18 cellular contexts compared by ENCODE assay signal in the genomic region with DNA sequence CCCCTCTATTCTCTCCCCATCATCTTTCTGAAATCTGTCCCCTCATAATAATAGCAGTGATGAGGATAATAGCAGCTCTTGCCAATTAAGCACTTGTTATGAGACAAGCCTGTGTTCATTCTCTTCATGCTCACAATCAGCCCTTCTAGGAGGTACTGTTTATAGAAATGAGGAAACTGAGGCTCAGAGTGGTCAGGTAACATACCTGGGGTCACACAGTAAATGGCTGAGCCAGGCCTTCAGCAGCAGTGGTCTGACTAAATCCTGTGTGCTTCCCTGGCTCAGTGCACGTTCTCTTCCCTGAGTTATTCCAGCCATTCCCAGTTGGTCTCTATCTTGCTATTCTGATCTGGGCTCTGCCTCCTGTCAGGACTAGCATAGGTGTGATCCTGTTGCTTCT. TPM values are rescaled to one million over a fixed set of nuclear protein-coding genes. Genes with fewer than 3 reads are reported as not detected.
DNase-seq lines count a peak whose midpoint lies in the region; ATAC-seq and TF ChIP-seq lines count a peak whose summit lies in the region.
"Had no signal": no experiment of that assay in that cellular context is flagged by ENCODE, and none has a peak within 500 bp of the region (broad histone marks: within the 10 kb centered on the region; RNA-seq: fewer than 3 reads in every experiment).

No MANE protein-coding gene starts in this region.

- H3K4me1 ChIP-seq in neural progenitor cell: peaks cover 10% of the 10 kb centered on the region

- peaks cover 41% of the 10 kb centered on the region for H3K4me1 Mint-ChIP-seq in activated naive CD8-positive, alpha-beta T cell treated with anti-CD3 and anti-CD28 coated beads, Interleukin-2, amount 10 ng/mL, durations not matched to agents 7 days and 5 days
- peaks cover 32% of the 10 kb centered on the region for H3K4me1 Mint-ChIP-seq in activated naive CD8-positive, alpha-beta T cell treated with anti-CD3 and anti-CD28 coated beads, Interleukin-2, amount 50 U/mL, for 24 hours
- H3K4me1 Mint-ChIP-seq in effector memory CD8-positive, alpha-beta T cell (ENCODE audit: low read depth in 2 of 2): peaks cover 54 to 65% of the 10 kb centered on the region in 2 donors
- H3K4me1 Mint-ChIP-seq in neural progenitor cell: peaks cover 22% of the 10 kb centered on the region

- CTCF ChIA-PET in RWPE1 (lab: Yijun Ruan, JAX): interaction anchor here (1.8 kb wide), 1 partner anchor 9 kb away, joined by 4 read pairs; no protein-coding TSS in a partner anchor

- H3K27ac ChIP-seq in RWPE1 (peak overlapping the region; percentile 77), neural progenitor cell (no peak overlapping the region)
- H3K27ac ChIP-seq: BLaER1 treated with 17β-estradiol and CSF1 and Interleukin-3, amounts not matched to agents 10 nM and 100 nM had no signal

- peak overlapping the region; percentile 7 for H3K27ac Mint-ChIP-seq in activated naive CD8-positive, alpha-beta T cell treated with anti-CD3 and anti-CD28 coated beads, Interleukin-2, amount 10 ng/mL, durations not matched to agents 7 days and 5 days
- H3K27ac Mint-ChIP-seq in activated naive CD8-positive, alpha-beta T cell treated with anti-CD3 and anti-CD28 coated beads, Interleukin-2, amount 50 U/mL, for 24 hours: no peak overlapping the region
- H3K27ac Mint-ChIP-seq in effector memory CD8-positive, alpha-beta T cell: peak overlapping the region in 1 of 2 donors; percentile 88
- H3K27ac Mint-ChIP-seq in neural progenitor cell: no peak overlapping the region
- H3K27ac Mint-ChIP-seq in activated naive CD4-positive, alpha-beta T cell treated with anti-CD3 and anti-CD28 coated beads, Interleukin-2, amount 50 U/mL, for 72 hours: no peak overlapping the region
- H3K27ac Mint-ChIP-seq: H9 had no signal

- no peak overlapping the region for H3K9ac ChIP-seq in neural progenitor cell

- no peaks in the 10 kb centered on the region for H3K36me3 ChIP-seq in neural progenitor cell

- peaks cover 16% of the 10 kb centered on the region for H3F3A ChIP-seq in neural progenitor cell (ENCODE audit: low read depth)

- peaks cover 31% of the 10 kb centered on the region for H3K36me3 Mint-ChIP-seq in activated naive CD8-positive, alpha-beta T cell treated with anti-CD3 and anti-CD28 coated beads, Interleukin-2, amount 10 ng/mL, durations not matched to agents 7 days and 5 days
- peaks cover 24% of the 10 kb centered on the region for H3K36me3 Mint-ChIP-seq in activated naive CD8-positive, alpha-beta T cell treated with anti-CD3 and anti-CD28 coated beads, Interleukin-2, amount 50 U/mL, for 24 hours (ENCODE audit: low read depth)
- H3K36me3 Mint-ChIP-seq in effector memory CD8-positive, alpha-beta T cell (ENCODE audit: insufficient read depth): peaks cover 69% of the 10 kb centered on the region
- H3K36me3 Mint-ChIP-seq in neural progenitor cell: peaks cover 18% of the 10 kb centered on the region
- peaks cover 7 to 16% of the 10 kb centered on the region in 2 donors for H3K36me3 Mint-ChIP-seq in activated naive CD4-positive, alpha-beta T cell treated with anti-CD3 and anti-CD28 coated beads, Interleukin-2, amount 50 U/mL, for 72 hours

- H3K27me3 Mint-ChIP-seq in activated naive CD8-positive, alpha-beta T cell treated with anti-CD3 and anti-CD28 coated beads, Interleukin-2, amount 10 ng/mL, durations not matched to agents 7 days and 5 days: peaks cover 6% of the 10 kb centered on the region
- no peaks in the 10 kb centered on the region for H3K27me3 Mint-ChIP-seq in activated naive CD8-positive, alpha-beta T cell treated with anti-CD3 and anti-CD28 coated beads, Interleukin-2, amount 50 U/mL, for 24 hours
- no peaks in the 10 kb centered on the region for H3K27me3 Mint-ChIP-seq in effector memory CD8-positive, alpha-beta T cell
- H3K27me3 Mint-ChIP-seq in neural progenitor cell (ENCODE audit: insufficient read depth, low read depth): peaks cover 5% of the 10 kb centered on the region

- no peak for DNase-seq in activated naive CD8-positive, alpha-beta T cell treated with anti-CD3 and anti-CD28 coated beads, Interleukin-2, amount 10 ng/mL, durations not matched to agents 7 days and 5 days
- no peak for DNase-seq in activated naive CD8-positive, alpha-beta T cell treated with anti-CD3 and anti-CD28 coated beads, Interleukin-2, amount 50 U/mL, for 24 hours
- no peak for DNase-seq in RWPE1 (ENCODE audit: low spot score)
- DNase-seq in effector memory CD8-positive, alpha-beta T cell: no peak
- DNase-seq in neural progenitor cell (ENCODE audit: low spot score): no peak
- DNase-seq in NCI-H526 treated with DMSO at 0.1 percent for 48 hours (lab: John Stamatoyannopoulos, UW): no peak
- no peak for DNase-seq in activated naive CD4-positive, alpha-beta T cell treated with anti-CD3 and anti-CD28 coated beads, Interleukin-2, amount 50 U/mL, for 72 hours (ENCODE audit: low spot score in 2 of 2)
- DNase-seq: 8988T; ACHN; Calu3; CD4-positive, CD25-positive, alpha-beta regulatory T cell; DMS 273 treated with DMSO at 0.1 percent for 48 hours; DMS79; GOT3; H9 had no signal

- no peak overlapping the region for H3K4me3 Mint-ChIP-seq in activated naive CD8-positive, alpha-beta T cell treated with anti-CD3 and anti-CD28 coated beads, Interleukin-2, amount 10 ng/mL, durations not matched to agents 7 days and 5 days
- H3K4me3 Mint-ChIP-seq in activated naive CD8-positive, alpha-beta T cell treated with anti-CD3 and anti-CD28 coated beads, Interleukin-2, amount 50 U/mL, for 24 hours: no peak overlapping the region
- H3K4me3 Mint-ChIP-seq in effector memory CD8-positive, alpha-beta T cell: peak overlapping the region; percentile 0 to 96
- peak overlapping the region; percentile 0 for H3K4me3 Mint-ChIP-seq in neural progenitor cell
- H3K4me3 Mint-ChIP-seq: H9 had no signal

- peaks cover 20% of the 10 kb centered on the region for H3K79me2 ChIP-seq in neural progenitor cell (ENCODE audit: low read depth)

- peaks cover 33% of the 10 kb centered on the region for H4K20me1 ChIP-seq in neural progenitor cell (ENCODE audit: low read depth)

- H3K9me3 ChIP-seq in neural progenitor cell (ENCODE audit: low read depth): no peaks in the 10 kb centered on the region
- H3K9me3 ChIP-seq: BLaER1 treated with 17β-estradiol and CSF1 and Interleukin-3, amounts not matched to agents 10 nM and 100 nM had no signal

- no peak overlapping the region for H3K4me3 ChIP-seq in neural progenitor cell
- H3K4me3 ChIP-seq: BLaER1 treated with 17β-estradiol and CSF1 and Interleukin-3, amounts not matched to agents 10 nM and 100 nM; GM12878 had no signal

- TF ChIP-seq CTCF in RWPE1 (conservative IDR thresholded peaks at IDR 0.05; ENCODE audit: low read depth) (no peak), neural progenitor cell (IDR thresholded peaks at IDR 0.05) (no peak)

- no peak overlapping the region for H2AFZ ChIP-seq in neural progenitor cell (replicated peaks)

- POLR2A ChIA-PET in activated naive CD8-positive, alpha-beta T cell treated with anti-CD3 and anti-CD28 coated beads, Interleukin-2, amount 10 ng/mL, durations not matched to agents 7 days and 5 days (lab: Charles Lee): no interaction called here
- POLR2A ChIA-PET in RWPE1 (lab: Yijun Ruan, JAX; ENCODE audit: low non-redundant PET): interaction anchor here (0.5 kb wide), 1 partner anchor 16 kb away, joined by 3 read pairs; no protein-coding TSS in a partner anchor

- no peaks in the 10 kb centered on the region for H3K9me3 Mint-ChIP-seq in activated naive CD8-positive, alpha-beta T cell treated with anti-CD3 and anti-CD28 coated beads, Interleukin-2, amount 10 ng/mL, durations not matched to agents 7 days and 5 days
- H3K9me3 Mint-ChIP-seq in activated naive CD8-positive, alpha-beta T cell treated with anti-CD3 and anti-CD28 coated beads, Interleukin-2, amount 50 U/mL, for 24 hours: no peaks in the 10 kb centered on the region
- H3K9me3 Mint-ChIP-seq in effector memory CD8-positive, alpha-beta T cell: no peaks in the 10 kb centered on the region
- no peaks in the 10 kb centered on the region for H3K9me3 Mint-ChIP-seq in neural progenitor cell
- no peaks in the 10 kb centered on the region for H3K9me3 Mint-ChIP-seq in activated naive CD4-positive, alpha-beta T cell treated with anti-CD3 and anti-CD28 coated beads, Interleukin-2, amount 50 U/mL, for 72 hours
- H3K9me3 Mint-ChIP-seq: CD4-positive, CD25-positive, alpha-beta regulatory T cell; H9 had no signal

- H3K27me3 ChIP-seq in neural progenitor cell: peaks cover 17% of the 10 kb centered on the region

- ATAC-seq in activated naive CD8-positive, alpha-beta T cell treated with anti-CD3 and anti-CD28 coated beads, Interleukin-2, amount 10 ng/mL, durations not matched to agents 7 days and 5 days (ENCODE audit: low read depth): no peak
- no peak for ATAC-seq in activated naive CD8-positive, alpha-beta T cell treated with anti-CD3 and anti-CD28 coated beads, Interleukin-2, amount 50 U/mL, for 24 hours
- ATAC-seq in effector memory CD8-positive, alpha-beta T cell (replicated peaks): no peak
- ATAC-seq in activated naive CD4-positive, alpha-beta T cell treated with anti-CD3 and anti-CD28 coated beads, Interleukin-2, amount 50 U/mL, for 72 hours: no peak
- no peak for ATAC-seq in GM18873 (IDR thresholded peaks at IDR 0.05; ENCODE audit: low FRiP score, unreplicated experiment)
- ATAC-seq: GM12878 had no signal

- H3K4me2 ChIP-seq in neural progenitor cell: no peak overlapping the region
- H3K4me2 ChIP-seq: BLaER1 treated with 17β-estradiol and CSF1 and Interleukin-3, amounts not matched to agents 10 nM and 100 nM had no signal

RNA-seq across cellular contexts. Expression of gene CNIH2, which starts 3.8 kb away (rescaled TPM):
- total RNA-seq in activated naive CD8-positive, alpha-beta T cell treated with anti-CD3 and anti-CD28 coated beads, Interleukin-2, amount 10 ng/mL, durations not matched to agents 7 days and 5 days: 1 to 10 TPM; 2.1 to 2.7 TPM
- total RNA-seq in neural progenitor cell (ENCODE audit: low replicate concordance): 5.6 and 5.7 TPM in 2 replicates
- total RNA-seq in activated naive CD4-positive, alpha-beta T cell treated with anti-CD3 and anti-CD28 coated beads, Interleukin-2, amount 50 U/mL, for 72 hours: 1 to 10 TPM; 1.7 to 4.5 TPM

RNA-seq across cellular contexts. Expression of gene RAB1B, which starts 5.8 kb away (rescaled TPM):
- 100 to 1,000 TPM; 136 to 145 TPM for total RNA-seq in activated naive CD8-positive, alpha-beta T cell treated with anti-CD3 and anti-CD28 coated beads, Interleukin-2, amount 10 ng/mL, durations not matched to agents 7 days and 5 days
- total RNA-seq in neural progenitor cell (ENCODE audit: low replicate concordance): 54.0 and 85.5 TPM in 2 replicates
- 100 to 1,000 TPM; 138 to 153 TPM for total RNA-seq in activated naive CD4-positive, alpha-beta T cell treated with anti-CD3 and anti-CD28 coated beads, Interleukin-2, amount 50 U/mL, for 72 hours

RNA-seq across cellular contexts. Expression of gene YIF1A, which starts 14.7 kb away (rescaled TPM):
- total RNA-seq in activated naive CD8-positive, alpha-beta T cell treated with anti-CD3 and anti-CD28 coated beads, Interleukin-2, amount 10 ng/mL, durations not matched to agents 7 days and 5 days: 10 to 100 TPM; 44.5 to 45.5 TPM
- total RNA-seq in neural progenitor cell (ENCODE audit: low replicate concordance): 19.0 and 41.0 TPM in 2 replicates
- total RNA-seq in activated naive CD4-positive, alpha-beta T cell treated with anti-CD3 and anti-CD28 coated beads, Interleukin-2, amount 50 U/mL, for 72 hours: 10 to 100 TPM; 45.9 to 55.4 TPM

RNA-seq across cellular contexts. Expression of gene KLC2, which starts 16.7 kb away (rescaled TPM):
- 10 to 100 TPM; 39.3 to 41.9 TPM for total RNA-seq in activated naive CD8-positive, alpha-beta T cell treated with anti-CD3 and anti-CD28 coated beads, Interleukin-2, amount 10 ng/mL, durations not matched to agents 7 days and 5 days
- total RNA-seq in neural progenitor cell (ENCODE audit: low replicate concordance): 10.6 and 38.2 TPM in 2 replicates
- total RNA-seq in activated naive CD4-positive, alpha-beta T cell treated with anti-CD3 and anti-CD28 coated beads, Interleukin-2, amount 50 U/mL, for 72 hours: 10 to 100 TPM; 26.0 to 69.7 TPM

RNA-seq across cellular contexts. Expression of gene TMEM151A, which starts 17.5 kb away (rescaled TPM):
- not detected for total RNA-seq in activated naive CD8-positive, alpha-beta T cell treated with anti-CD3 and anti-CD28 coated beads, Interleukin-2, amount 10 ng/mL, durations not matched to agents 7 days and 5 days
- total RNA-seq in neural progenitor cell (ENCODE audit: low replicate concordance): 0.03 TPM in 1 of 2 replicates, not detected in the other
- not detected for total RNA-seq in activated naive CD4-positive, alpha-beta T cell treated with anti-CD3 and anti-CD28 coated beads, Interleukin-2, amount 50 U/mL, for 72 hours
- total RNA-seq: CD4-positive, CD25-positive, alpha-beta regulatory T cell; GM12878 had no signal

Comparison
In these comparisons a context has a peak if more than half of its experiments do, and no peak if none do; other contexts are left out.
1. H3K4me3 Mint-ChIP-seq: peak in effector memory CD8-positive, alpha-beta T cell (2 of 2) and neural progenitor cell (single experiment); none in activated naive CD8-positive, alpha-beta T cell treated with anti-CD3 and anti-CD28 coated beads, Interleukin-2, amount 10 ng/mL, durations not matched to agents 7 days and 5 days (single experiment) and activated naive CD8-positive, alpha-beta T cell treated with anti-CD3 and anti-CD28 coated beads, Interleukin-2, amount 50 U/mL, for 24 hours (single experiment).